In the genomic region with DNA sequence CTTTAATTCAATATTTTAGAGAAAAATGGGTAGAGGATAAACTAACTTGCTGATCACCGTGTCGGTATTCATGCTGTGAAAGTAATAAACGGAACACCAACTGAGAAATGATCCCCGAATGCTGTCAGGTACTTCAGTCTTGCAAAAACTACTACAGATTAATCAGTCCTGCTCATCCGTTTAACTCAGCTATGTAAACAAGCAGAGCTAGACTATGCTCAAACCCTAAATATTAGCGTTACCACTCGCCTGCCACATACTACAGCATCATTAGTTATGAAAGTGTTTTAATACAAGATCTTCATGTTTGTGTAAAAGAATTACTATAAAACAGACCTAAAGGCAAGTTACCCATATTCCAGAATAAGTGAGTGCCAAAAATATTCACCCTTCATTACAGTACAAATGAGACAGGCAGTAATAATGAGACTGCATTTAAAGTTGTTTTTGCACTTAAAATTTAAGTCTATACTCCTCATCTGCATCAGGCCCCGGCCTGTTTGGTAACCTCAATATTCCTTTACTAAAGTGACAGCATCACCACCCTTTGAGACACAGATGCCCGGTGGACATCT, we compare ENCODE assay signal across 9 cellular contexts.
A peak's percentile ranks its signal among the peaks of the same experiment; 100 is the strongest.
DNase-seq lines count a peak whose midpoint lies in the region; ATAC-seq, FAIRE-seq and TF ChIP-seq lines count a peak whose summit lies in the region.
"Had no signal": no experiment of that assay in that cellular context is flagged by ENCODE, and none has a peak within 500 bp of the region (broad histone marks: within the 10 kb centered on the region; RNA-seq: fewer than 3 reads in every experiment).

No MANE protein-coding gene starts in this region.

- no peak for FAIRE-seq in urothelium cell line (lab: Jason Lieb, UNC)
- FAIRE-seq: islet of Langerhans had no signal

- no peak overlapping the region for H3K27ac ChIP-seq in BLaER1
- no peak overlapping the region for H3K27ac ChIP-seq in KMS-11

- no peaks in the 10 kb centered on the region for H3K27me3 ChIP-seq in BLaER1
- H3K27me3 ChIP-seq in KMS-11 (ENCODE audit: insufficient read depth, low read depth): no peaks in the 10 kb centered on the region

- peaks cover 33% of the 10 kb centered on the region for H3K4me1 ChIP-seq in BLaER1
- H3K4me1 ChIP-seq in KMS-11 (ENCODE audit: low read depth, poor library complexity, severe bottlenecking): peaks cover 34% of the 10 kb centered on the region

- H3K4me2 ChIP-seq in BLaER1: peak overlapping the region; percentile 85
- H3K4me2 ChIP-seq in KMS-11: peak overlapping the region; percentile 95

- H3K4me3 ChIP-seq in BLaER1 (peak overlapping the region; percentile 87), KMS-11 (IDR thresholded peaks at IDR 0.05; ENCODE audit: insufficient read depth, low read depth, low read length) (no peak overlapping the region)

- H3K9me3 ChIP-seq in BLaER1: no peaks in the 10 kb centered on the region

- no peak for TF ChIP-seq CTCF in KMS-11 (conservative IDR thresholded peaks at IDR 0.05; ENCODE audit: low read depth, low read length)
- TF ChIP-seq CTCF in nephron (IDR thresholded peaks at IDR 0.05; ENCODE audit: unreplicated experiment in 3 of 3): no peak

- peak overlapping the region; percentile 87 for H3K27ac Mint-ChIP-seq in dendritic cell treated with granulocyte-macrophage colony-stimulating factor and Interleukin-4, amounts not matched to agents 40 ng/mL and 50 ng/mL, for 4 days
- H3K27ac Mint-ChIP-seq in nephron: peak overlapping the region; percentile 60 to 72 (median 62)

- no peaks in the 10 kb centered on the region for H3K9me3 Mint-ChIP-seq in dendritic cell treated with granulocyte-macrophage colony-stimulating factor and Interleukin-4, amounts not matched to agents 40 ng/mL and 50 ng/mL, for 4 days
- H3K9me3 Mint-ChIP-seq in nephron: no peaks in the 10 kb centered on the region

- peak overlapping the region; percentile 87 for H3K4me3 Mint-ChIP-seq in dendritic cell treated with granulocyte-macrophage colony-stimulating factor and Interleukin-4, amounts not matched to agents 40 ng/mL and 50 ng/mL, for 4 days
- peak overlapping the region; percentile 89 to 93 (median 91) for H3K4me3 Mint-ChIP-seq in nephron

- peaks cover 55% of the 10 kb centered on the region for H3K4me1 Mint-ChIP-seq in dendritic cell treated with granulocyte-macrophage colony-stimulating factor and Interleukin-4, amounts not matched to agents 40 ng/mL and 50 ng/mL, for 4 days (ENCODE audit: low read depth)
- H3K4me1 Mint-ChIP-seq in nephron: peaks cover 58% of the 10 kb centered on the region

- intact Hi-C loops in dendritic cell treated with granulocyte-macrophage colony-stimulating factor and Interleukin-4, amounts not matched to agents 40 ng/mL and 50 ng/mL, for 4 days (cut with micrococcal nuclease): no loop called here

- ATAC-seq in GM21619 (IDR thresholded peaks at IDR 0.05; ENCODE audit: unreplicated experiment) (no peak), GM19023 (IDR thresholded peaks at IDR 0.05; ENCODE audit: unreplicated experiment) (no peak)

- no peaks in the 10 kb centered on the region for H3K36me3 ChIP-seq in BLaER1
- no peaks in the 10 kb centered on the region for H3K36me3 ChIP-seq in KMS-11 (ENCODE audit: insufficient read depth)

- DNase-seq in urothelium cell line (ENCODE audit: low spot score) (no peak), SW480 (ENCODE audit: low spot score) (no peak)

- peak overlapping the region; percentile 95; the same call in 1 of the 2 replicates for H2AFZ ChIP-seq in KMS-11 (ENCODE audit: low read depth)

- H4K20me1 ChIP-seq in BLaER1: peaks cover 25% of the 10 kb centered on the region; the same call in 1 of the 2 replicates
- H4K20me1 ChIP-seq in KMS-11 (ENCODE audit: insufficient read depth): no peaks in the 10 kb centered on the region

- no peaks in the 10 kb centered on the region for H3K36me3 Mint-ChIP-seq in dendritic cell treated with granulocyte-macrophage colony-stimulating factor and Interleukin-4, amounts not matched to agents 40 ng/mL and 50 ng/mL, for 4 days (ENCODE audit: low read depth)
- H3K36me3 Mint-ChIP-seq in nephron (ENCODE audit: low read depth): no peaks in the 10 kb centered on the region

- peaks cover 15% of the 10 kb centered on the region for H3K27me3 Mint-ChIP-seq in dendritic cell treated with granulocyte-macrophage colony-stimulating factor and Interleukin-4, amounts not matched to agents 40 ng/mL and 50 ng/mL, for 4 days
- H3K27me3 Mint-ChIP-seq in nephron (ENCODE audit: low read depth): peaks cover 3% of the 10 kb centered on the region

- no peaks in the 10 kb centered on the region for H3K79me2 ChIP-seq in KMS-11 (ENCODE audit: insufficient read depth, low read depth)

- H3K9ac ChIP-seq in BLaER1 (peak overlapping the region; percentile 82), KMS-11 (peak overlapping the region; percentile 56)
